8 cellular contexts compared by ENCODE assay signal in genomic region chr1:151990856-151991198, GRCh38. TPM values are rescaled to one million over a fixed set of nuclear protein-coding genes. Genes with fewer than 3 reads are reported as not detected.
DNase-seq lines count a peak whose midpoint lies in the region; ATAC-seq, FAIRE-seq and TF ChIP-seq lines count a peak whose summit lies in the region.

No MANE protein-coding gene starts in this region.

- H3K27ac Mint-ChIP-seq in activated CD4-positive, alpha-beta T cell treated with anti-CD3 and anti-CD28 coated beads, Interleukin-2, amount 10 ng/mL, durations not matched to agents 7 days and 5 days = no peak overlapping the region

- H3K9me3 Mint-ChIP-seq in activated CD4-positive, alpha-beta T cell treated with anti-CD3 and anti-CD28 coated beads, Interleukin-2, amount 10 ng/mL, durations not matched to agents 7 days and 5 days = no peaks in the 10 kb centered on the region

- TF ChIP-seq CTCF in fibroblast of pulmonary artery (IDR thresholded peaks at IDR 0.05; ENCODE audit: low read length, missing control alignments) = no peak

- peaks cover 21 to 69% (median 65%) of the 10 kb centered on the region in 5 donors for H3K4me1 ChIP-seq in subcutaneous abdominal adipose tissue (ENCODE audit: control insufficient read depth in 5 of 5, insufficient read depth in 5 of 5, low read length in 5 of 5)

- POLR2A ChIA-PET in activated CD4-positive, alpha-beta T cell treated with anti-CD3 and anti-CD28 coated beads, Interleukin-2, amount 10 ng/mL, durations not matched to agents 7 days and 5 days (lab: Charles Lee) = no interaction called here

- peak; percentile 67 for FAIRE-seq in RCC 7860 (lab: Jason Lieb, UNC)

- peaks cover 5 to 15% (median 13%) of the 10 kb centered on the region in 5 donors for H3K36me3 ChIP-seq in subcutaneous abdominal adipose tissue (ENCODE audit: control insufficient read depth in 5 of 5, insufficient read depth in 5 of 5, low read length in 5 of 5)

- CTCF ChIA-PET in activated CD4-positive, alpha-beta T cell treated with anti-CD3 and anti-CD28 coated beads, Interleukin-2, amount 10 ng/mL, durations not matched to agents 7 days and 5 days (lab: Charles Lee) = interaction anchor here (1.3 to 3.3 kb wide), 3 partner anchors 9 to 23 kb away, joined by 4 to 17 read pairs (median 6); no protein-coding TSS in a partner anchor

- no peaks in the 10 kb centered on the region for H3K27me3 Mint-ChIP-seq in activated CD4-positive, alpha-beta T cell treated with anti-CD3 and anti-CD28 coated beads, Interleukin-2, amount 10 ng/mL, durations not matched to agents 7 days and 5 days

- ATAC-seq in GM19035 (IDR thresholded peaks at IDR 0.05; ENCODE audit: unreplicated experiment) (no peak), GM21367 (IDR thresholded peaks at IDR 0.05; ENCODE audit: unreplicated experiment) (no peak), GM19023 (IDR thresholded peaks at IDR 0.05; ENCODE audit: unreplicated experiment) (no peak)

- peak overlapping the region in 3 of 5 donors; percentile 11 to 99 (median 96) for H3K9ac ChIP-seq in subcutaneous abdominal adipose tissue (ENCODE audit: low read length in 5 of 5)

- no peaks in the 10 kb centered on the region for H3K9me3 ChIP-seq in subcutaneous abdominal adipose tissue (ENCODE audit: control insufficient read depth in 5 of 5, low read length in 5 of 5)

- H3K4me3 Mint-ChIP-seq in activated CD4-positive, alpha-beta T cell treated with anti-CD3 and anti-CD28 coated beads, Interleukin-2, amount 10 ng/mL, durations not matched to agents 7 days and 5 days = peak overlapping the region; percentile 95

- H3K36me3 Mint-ChIP-seq in activated CD4-positive, alpha-beta T cell treated with anti-CD3 and anti-CD28 coated beads, Interleukin-2, amount 10 ng/mL, durations not matched to agents 7 days and 5 days (ENCODE audit: low read depth) = peaks cover 57% of the 10 kb centered on the region

- H3K27me3 ChIP-seq in subcutaneous abdominal adipose tissue (ENCODE audit: control insufficient read depth in 5 of 5, insufficient read depth in 4 of 5, low read length in 5 of 5) = no peaks in the 10 kb centered on the region

- no peak for DNase-seq in activated CD4-positive, alpha-beta T cell treated with anti-CD3 and anti-CD28 coated beads, Interleukin-2, amount 10 ng/mL, durations not matched to agents 7 days and 5 days
- DNase-seq in activated CD4-positive, alpha-beta T cell treated with anti-CD3 and anti-CD28 coated beads, Interleukin-2, amount 50 U/mL, for 4 hours = no peak
- DNase-seq in RCC 7860 (ENCODE audit: low spot score) (peak; percentile 60), fibroblast of pulmonary artery (ENCODE audit: low read depth) (peak; percentile 68)

- no peak overlapping the region for H3K4me3 ChIP-seq in fibroblast of pulmonary artery (replicated peaks; ENCODE audit: low read depth, low read length)
- H3K4me3 ChIP-seq in subcutaneous abdominal adipose tissue (ENCODE audit: low read depth in 1 of 5, low read length in 5 of 5) = peak overlapping the region; percentile 89 to 99 (median 97)

- H3K27ac ChIP-seq in subcutaneous abdominal adipose tissue (ENCODE audit: low read depth, low read length) = peak overlapping the region; percentile 99

- H3K4me1 Mint-ChIP-seq in activated CD4-positive, alpha-beta T cell treated with anti-CD3 and anti-CD28 coated beads, Interleukin-2, amount 10 ng/mL, durations not matched to agents 7 days and 5 days = peaks cover 75% of the 10 kb centered on the region

RNA-seq across cellular contexts. Expression of gene S100A10, which starts 2.8 kb away (rescaled TPM):
- total RNA-seq in activated CD4-positive, alpha-beta T cell treated with anti-CD3 and anti-CD28 coated beads, Interleukin-2, amount 10 ng/mL, durations not matched to agents 7 days and 5 days = 100 to 1,000 TPM; 561 to 662 TPM

RNA-seq across cellular contexts. Expression of gene S100A11, which starts 46.0 kb away (rescaled TPM):
- 100 to 1,000 TPM; 367 to 412 TPM for total RNA-seq in activated CD4-positive, alpha-beta T cell treated with anti-CD3 and anti-CD28 coated beads, Interleukin-2, amount 10 ng/mL, durations not matched to agents 7 days and 5 days

Comparison
In these comparisons a context has a peak if more than half of its experiments do, and no peak if none do; other contexts are left out.
1. DNase-seq: peak in RCC 7860 (single experiment) and fibroblast of pulmonary artery (single experiment); none in activated CD4-positive, alpha-beta T cell treated with anti-CD3 and anti-CD28 coated beads, Interleukin-2, amount 10 ng/mL, durations not matched to agents 7 days and 5 days (single experiment) and activated CD4-positive, alpha-beta T cell treated with anti-CD3 and anti-CD28 coated beads, Interleukin-2, amount 50 U/mL, for 4 hours (0 of 2).